22 cellular contexts compared by ENCODE assay signal in genomic region chr3:51422211-51422610, GRCh38. TPM values are rescaled to one million over a fixed set of nuclear protein-coding genes. Genes with fewer than 3 reads are reported as not detected.
DNase-seq lines count a peak whose midpoint lies in the region; ATAC-seq lines count a peak whose summit lies in the region.
"Had no signal": no experiment of that assay in that cellular context is flagged by ENCODE, and none has a peak within 500 bp of the region (broad histone marks: within the 10 kb centered on the region; RNA-seq: fewer than 3 reads in every experiment).

No MANE protein-coding gene starts in this region.

- H3K36me3 Mint-ChIP-seq in activated CD8-positive, alpha-beta memory T cell treated with anti-CD3 and anti-CD28 coated beads, Interleukin-2, amount 10 ng/mL, durations not matched to agents 7 days and 5 days = peaks cover 20% of the 10 kb centered on the region

- ATAC-seq in activated CD8-positive, alpha-beta memory T cell treated with anti-CD3 and anti-CD28 coated beads, Interleukin-2, amount 10 ng/mL, durations not matched to agents 7 days and 5 days = no peak
- ATAC-seq in stimulated activated naive CD8-positive, alpha-beta T cell treated with anti-CD3 and anti-CD28 coated beads, Interleukin-15, amount 100 ng/mL, for 72 hours = no peak
- no peak for ATAC-seq in stimulated activated naive CD8-positive, alpha-beta T cell treated with anti-CD3 and anti-CD28 coated beads, Interleukin-15, Interleukin-2, amounts not matched to agents 100 U/mL and 50 U/mL, for 24 hours
- ATAC-seq: A549, PC-3 had no signal

- H3K27ac Mint-ChIP-seq in activated CD8-positive, alpha-beta memory T cell treated with anti-CD3 and anti-CD28 coated beads, Interleukin-2, amount 10 ng/mL, durations not matched to agents 7 days and 5 days = peak overlapping the region; percentile 14
- H3K27ac Mint-ChIP-seq in stimulated activated naive CD8-positive, alpha-beta T cell treated with anti-CD3 and anti-CD28 coated beads, Interleukin-15, amount 100 ng/mL, for 72 hours = peak overlapping the region; percentile 15 to 64
- H3K27ac Mint-ChIP-seq: CD4-positive, alpha-beta T cell had no signal

- DNase-seq in activated CD8-positive, alpha-beta memory T cell treated with anti-CD3 and anti-CD28 coated beads, Interleukin-2, amount 10 ng/mL, durations not matched to agents 7 days and 5 days = no peak
- DNase-seq in activated CD8-positive, alpha-beta memory T cell treated with anti-CD3 and anti-CD28 coated beads, Interleukin-2, amount 50 U/mL, for 4 hours = no peak
- DNase-seq in stimulated activated naive CD8-positive, alpha-beta T cell treated with anti-CD3 and anti-CD28 coated beads, Interleukin-15, amount 100 ng/mL, for 72 hours = no peak
- no peak for DNase-seq in stimulated activated naive CD8-positive, alpha-beta T cell treated with anti-CD3 and anti-CD28 coated beads, Interleukin-15, Interleukin-2, amounts not matched to agents 100 U/mL and 50 U/mL, for 24 hours
- DNase-seq in lung microvascular endothelial cell (ENCODE audit: low read depth in 2 of 2) (peak; percentile 58 to 59), NAMALWA (ENCODE audit: low spot score) (no peak), COLO668 (lab: John Stamatoyannopoulos, UW; ENCODE audit: unreplicated experiment) (no peak)
- DNase-seq: AML-193; CD4-positive, alpha-beta T cell; COR-L47; DMS53; HCEC 1CT; KBM-7; MG63; NCI-H1694; NCI-H2029 treated with DMSO at 0.1 percent for 48 hours; NCI-H446 treated with DMSO at 0.1 percent for 48 hours; NCI-H526; NCI-H82; NK-92 treated with Interleukin-12 subunit alpha and Interleukin-12 subunit beta, amount 100 ng/mL, for 24 hours; PC-3 had no signal

- no peaks in the 10 kb centered on the region for H3K27me3 Mint-ChIP-seq in activated CD8-positive, alpha-beta memory T cell treated with anti-CD3 and anti-CD28 coated beads, Interleukin-2, amount 10 ng/mL, durations not matched to agents 7 days and 5 days
- no peaks in the 10 kb centered on the region for H3K27me3 Mint-ChIP-seq in stimulated activated naive CD8-positive, alpha-beta T cell treated with anti-CD3 and anti-CD28 coated beads, Interleukin-15, amount 100 ng/mL, for 72 hours
- H3K27me3 Mint-ChIP-seq: CD4-positive, alpha-beta T cell had no signal

- H3K4me1 Mint-ChIP-seq in activated CD8-positive, alpha-beta memory T cell treated with anti-CD3 and anti-CD28 coated beads, Interleukin-2, amount 10 ng/mL, durations not matched to agents 7 days and 5 days = peaks cover 10% of the 10 kb centered on the region
- no peaks in the 10 kb centered on the region for H3K4me1 Mint-ChIP-seq in stimulated activated naive CD8-positive, alpha-beta T cell treated with anti-CD3 and anti-CD28 coated beads, Interleukin-15, amount 100 ng/mL, for 72 hours

- no peaks in the 10 kb centered on the region for H3K9me3 Mint-ChIP-seq in activated CD8-positive, alpha-beta memory T cell treated with anti-CD3 and anti-CD28 coated beads, Interleukin-2, amount 10 ng/mL, durations not matched to agents 7 days and 5 days (ENCODE audit: low read depth)
- no peaks in the 10 kb centered on the region for H3K9me3 Mint-ChIP-seq in stimulated activated naive CD8-positive, alpha-beta T cell treated with anti-CD3 and anti-CD28 coated beads, Interleukin-15, amount 100 ng/mL, for 72 hours
- H3K9me3 Mint-ChIP-seq: CD4-positive, alpha-beta T cell had no signal

- CTCF ChIA-PET in activated CD8-positive, alpha-beta memory T cell treated with anti-CD3 and anti-CD28 coated beads, Interleukin-2, amount 10 ng/mL, durations not matched to agents 7 days and 5 days (lab: Charles Lee) = interaction anchor here (0.7 to 1.9 kb wide), 2 partner anchors 9 to 33 kb away, joined by 3 to 5 read pairs; no protein-coding TSS in a partner anchor

- H3K4me3 Mint-ChIP-seq in activated CD8-positive, alpha-beta memory T cell treated with anti-CD3 and anti-CD28 coated beads, Interleukin-2, amount 10 ng/mL, durations not matched to agents 7 days and 5 days = no peak overlapping the region
- no peak overlapping the region for H3K4me3 Mint-ChIP-seq in stimulated activated naive CD8-positive, alpha-beta T cell treated with anti-CD3 and anti-CD28 coated beads, Interleukin-15, amount 100 ng/mL, for 72 hours
- H3K4me3 Mint-ChIP-seq: CD4-positive, alpha-beta T cell had no signal

RNA-seq across cellular contexts. Expression of gene RBM15B, which starts 31.1 kb away (rescaled TPM):
- total RNA-seq in activated CD8-positive, alpha-beta memory T cell treated with anti-CD3 and anti-CD28 coated beads, Interleukin-2, amount 10 ng/mL, durations not matched to agents 7 days and 5 days = 10 to 100 TPM; 28.7 to 36.1 TPM
- 24.2 and 30.8 TPM in 2 replicates for total RNA-seq in lung microvascular endothelial cell

RNA-seq across cellular contexts. Expression of gene MANF, which starts 37.1 kb away (rescaled TPM):
- total RNA-seq in activated CD8-positive, alpha-beta memory T cell treated with anti-CD3 and anti-CD28 coated beads, Interleukin-2, amount 10 ng/mL, durations not matched to agents 7 days and 5 days = 100 to 1,000 TPM; 140 to 182 TPM
- 65.2 and 127 TPM in 2 replicates for total RNA-seq in lung microvascular endothelial cell

Comparison
In these comparisons a context has a peak if more than half of its experiments do, and no peak if none do; other contexts are left out.
1. DNase-seq: peak in lung microvascular endothelial cell (2 of 2); none in activated CD8-positive, alpha-beta memory T cell treated with anti-CD3 and anti-CD28 coated beads, Interleukin-2, amount 10 ng/mL, durations not matched to agents 7 days and 5 days (single experiment), activated CD8-positive, alpha-beta memory T cell treated with anti-CD3 and anti-CD28 coated beads, Interleukin-2, amount 50 U/mL, for 4 hours (single experiment), stimulated activated naive CD8-positive, alpha-beta T cell treated with anti-CD3 and anti-CD28 coated beads, Interleukin-15, amount 100 ng/mL, for 72 hours (0 of 2), stimulated activated naive CD8-positive, alpha-beta T cell treated with anti-CD3 and anti-CD28 coated beads, Interleukin-15, Interleukin-2, amounts not matched to agents 100 U/mL and 50 U/mL, for 24 hours (single experiment), NAMALWA (single experiment) and COLO668 (single experiment).